Comparison of ENCODE assay signal across 16 cellular contexts in genomic region chr4:48665555-48666186, GRCh38.
A peak's percentile ranks its signal among the peaks of the same experiment; 100 is the strongest.
DNase-seq lines count a peak whose midpoint lies in the region; ATAC-seq, FAIRE-seq and TF ChIP-seq lines count a peak whose summit lies in the region.
"Had no signal": no experiment of that assay in that cellular context is flagged by ENCODE, and none has a peak within 500 bp of the region (broad histone marks: within the 10 kb centered on the region; RNA-seq: fewer than 3 reads in every experiment).

No MANE protein-coding gene starts in this region.

- H2AFZ ChIP-seq in GM23248 (no peak overlapping the region), astrocyte (ENCODE audit: low read depth, low read length) (no peak overlapping the region)

- DNase-seq in GM23248 (peak; percentile 18), LoVo (ENCODE audit: low spot score) (peak; percentile 76), astrocyte (ENCODE audit: low read depth) (peak; percentile 45), psoas muscle (no peak), aorta (no peak), NCI-H187 (lab: John Stamatoyannopoulos, UW) (no peak)
- DNase-seq: activated CD4-positive, alpha-beta T cell treated with anti-CD3 and anti-CD28 coated beads, Interleukin-2, amount 10 ng/mL, durations not matched to agents 24 days and 14 days; central memory CD4-positive, alpha-beta T cell; hippocampal formation; KG1; left lung; NCI-H524 had no signal

- intact Hi-C loops in psoas muscle (cut with DNase I) (loop anchor here in 1 of 2 donors (10.0 kb wide), 1 partner anchor 109 kb away; no protein-coding TSS in a partner anchor), aorta (cut with DNase I) (loop anchor here in 1 of 2 donors (10.0 kb wide), 1 partner anchor 61 kb away; no protein-coding TSS in a partner anchor)

- no peak overlapping the region for H3K9ac ChIP-seq in GM23248
- H3K9ac ChIP-seq in astrocyte (ENCODE audit: low read length): no peak overlapping the region

- 86 to 88% methylated on average over 4 of the region's 4 CpGs for WGBS in GM23248 (ENCODE audit: low coverage in 1 of 2, low lambda C conversion rate in 2 of 2, missing lambda C conversion rate in 2 of 2), 2 experiments
- 65 to 79% (median 66%) methylated on average over 4 of the region's 4 CpGs for WGBS in psoas muscle, 3 donors
- 49 to 50% methylated on average over 4 of the region's 4 CpGs for WGBS in aorta, 2 donors

- H3K4me1 Mint-ChIP-seq in astrocyte (ENCODE audit: low read depth, unreplicated experiment): peaks cover 16% of the 10 kb centered on the region

- H3K4me2 ChIP-seq in GM23248 (ENCODE audit: unreplicated experiment) (no peak overlapping the region), astrocyte (ENCODE audit: low read length) (peak overlapping the region; percentile 36)

- H3K27me3 Mint-ChIP-seq in astrocyte (ENCODE audit: low read depth, unreplicated experiment): no peaks in the 10 kb centered on the region
- H3K27me3 Mint-ChIP-seq: activated CD4-positive, alpha-beta T cell treated with anti-CD3 and anti-CD28 coated beads, Interleukin-2, amount 10 ng/mL, durations not matched to agents 24 days and 14 days had no signal

- no peaks in the 10 kb centered on the region for H3K9me3 ChIP-seq in GM23248 (ENCODE audit: low read depth)
- H3K9me3 ChIP-seq in astrocyte (ENCODE audit: insufficient read depth, low read depth, low read length): no peaks in the 10 kb centered on the region
- peaks cover 2% of the 10 kb centered on the region for H3K9me3 ChIP-seq in psoas muscle
- no peaks in the 10 kb centered on the region for H3K9me3 ChIP-seq in aorta (ENCODE audit: control insufficient read depth, low read length)

- H3F3A ChIP-seq in GM23248 (ENCODE audit: insufficient read depth): no peaks in the 10 kb centered on the region

- H3K9me3 Mint-ChIP-seq in astrocyte (ENCODE audit: unreplicated experiment): no peaks in the 10 kb centered on the region

- peak overlapping the region; percentile 2 for H3K4me3 Mint-ChIP-seq in astrocyte (ENCODE audit: unreplicated experiment)
- H3K4me3 Mint-ChIP-seq: activated CD4-positive, alpha-beta T cell treated with anti-CD3 and anti-CD28 coated beads, Interleukin-2, amount 10 ng/mL, durations not matched to agents 24 days and 14 days had no signal

- H4K20me1 ChIP-seq in GM23248 (ENCODE audit: insufficient read depth) (no peaks in the 10 kb centered on the region), astrocyte (ENCODE audit: insufficient read depth, low read length) (peaks cover 35% of the 10 kb centered on the region)

- H3K27ac ChIP-seq in GM23248 (no peak overlapping the region), astrocyte (ENCODE audit: low read depth, low read length) (no peak overlapping the region), psoas muscle (peak overlapping the region; percentile 32), aorta (ENCODE audit: low read depth in 1 of 2, low read length in 2 of 2) (peak overlapping the region in 1 of 2 donors; percentile 28)
- H3K27ac ChIP-seq: C4-2B had no signal

- no peaks in the 10 kb centered on the region for H3K9me2 ChIP-seq in GM23248 (ENCODE audit: insufficient read depth)

- H3K4me3 ChIP-seq in GM23248 (no peak overlapping the region), astrocyte (ENCODE audit: insufficient read depth, low read depth, low read length) (no peak overlapping the region), psoas muscle (no peak overlapping the region), aorta (ENCODE audit: low read length in 2 of 2) (no peak overlapping the region)
- H3K4me3 ChIP-seq: left lung had no signal

- H3K79me2 ChIP-seq in GM23248 (ENCODE audit: insufficient read depth): peaks cover 81% of the 10 kb centered on the region
- H3K79me2 ChIP-seq in astrocyte (ENCODE audit: insufficient read depth, low read length): peaks cover 56% of the 10 kb centered on the region

- H3K36me3 Mint-ChIP-seq in astrocyte (ENCODE audit: low read depth, unreplicated experiment): peaks cover 2% of the 10 kb centered on the region

- peaks cover 10% of the 10 kb centered on the region for H3K4me1 ChIP-seq in GM23248 (ENCODE audit: insufficient read depth)
- peaks cover 9% of the 10 kb centered on the region for H3K4me1 ChIP-seq in astrocyte (ENCODE audit: insufficient read depth, low read length)
- H3K4me1 ChIP-seq in psoas muscle: peaks cover 39% of the 10 kb centered on the region
- H3K4me1 ChIP-seq in aorta (ENCODE audit: control insufficient read depth in 1 of 2, insufficient read depth in 2 of 2, low read length in 2 of 2): peaks cover 2 to 12% of the 10 kb centered on the region in 2 donors

- no peak for FAIRE-seq in astrocyte (lab: Jason Lieb, UNC)

- in situ Hi-C loops in GM23248 (cut with MboI): no loop called here

- peak overlapping the region; percentile 27 for H3K27ac Mint-ChIP-seq in astrocyte (ENCODE audit: unreplicated experiment)
- H3K27ac Mint-ChIP-seq: activated CD4-positive, alpha-beta T cell treated with anti-CD3 and anti-CD28 coated beads, Interleukin-2, amount 10 ng/mL, durations not matched to agents 24 days and 14 days had no signal

- H3K27me3 ChIP-seq in GM23248 (replicated peaks; ENCODE audit: insufficient read depth) (no peaks in the 10 kb centered on the region), astrocyte (ENCODE audit: insufficient read depth, low read length) (no peaks in the 10 kb centered on the region), psoas muscle (ENCODE audit: insufficient read depth in 3 of 3, low read length in 2 of 3) (no peaks in the 10 kb centered on the region), aorta (ENCODE audit: control insufficient read depth in 1 of 2, insufficient read depth in 2 of 2, low read length in 1 of 2) (no peaks in the 10 kb centered on the region)
- H3K27me3 ChIP-seq: left lung had no signal

- TF ChIP-seq CTCF in astrocyte (IDR thresholded peaks at IDR 0.05; ENCODE audit: insufficient read depth, low read depth, low read length) (no peak), psoas muscle (IDR thresholded peaks at IDR 0.05) (no peak)

- ATAC-seq in psoas muscle (peak in 3 of 4 donors; percentile 39 to 64 (median 41)), HG03095 (IDR thresholded peaks at IDR 0.05; ENCODE audit: unreplicated experiment) (no peak), GM21360 (IDR thresholded peaks at IDR 0.05; ENCODE audit: unreplicated experiment) (no peak), aorta (ENCODE audit: low FRiP score) (no peak)
- ATAC-seq: left lung, sciatic nerve had no signal

- no peaks in the 10 kb centered on the region for H3K36me3 ChIP-seq in GM23248 (ENCODE audit: low read depth)
- no peaks in the 10 kb centered on the region for H3K36me3 ChIP-seq in astrocyte (ENCODE audit: insufficient read depth, low read length)
- H3K36me3 ChIP-seq in psoas muscle (ENCODE audit: insufficient read depth in 1 of 2, low read depth in 1 of 2): no peaks in the 10 kb centered on the region
- H3K36me3 ChIP-seq in aorta (ENCODE audit: control insufficient read depth in 1 of 2, insufficient read depth in 2 of 2, low read length in 1 of 2): no peaks in the 10 kb centered on the region
- H3K36me3 ChIP-seq: left lung had no signal

Comparison
In these comparisons a context has a peak if more than half of its experiments do, and no peak if none do; other contexts are left out.
1. DNase-seq: peak in GM23248 (single experiment), LoVo (single experiment) and astrocyte (single experiment); none in psoas muscle (0 of 2), aorta (0 of 2) and NCI-H187 (0 of 2).
2. ATAC-seq: peak in psoas muscle (3 of 4); none in HG03095 (single experiment), GM21360 (single experiment) and aorta (single experiment).